In genomic region chr2:233349005-233349998, GRCh38 we compare ENCODE assay signal across 9 cellular contexts. TPM values are rescaled to one million over a fixed set of nuclear protein-coding genes. Genes with fewer than 3 reads are reported as not detected.
A peak's percentile ranks its signal among the peaks of the same experiment; 100 is the strongest.
DNase-seq lines count a peak whose midpoint lies in the region; ATAC-seq and TF ChIP-seq lines count a peak whose summit lies in the region.
"Had no signal": no experiment of that assay in that cellular context is flagged by ENCODE, and none has a peak within 500 bp of the region (broad histone marks: within the 10 kb centered on the region; RNA-seq: fewer than 3 reads in every experiment).

No MANE protein-coding gene starts in this region.

- peaks cover 6% of the 10 kb centered on the region for H3K36me3 Mint-ChIP-seq in stimulated activated effector memory CD8-positive, alpha-beta T cell treated with anti-CD3 and anti-CD28 coated beads, Interleukin-12 subunit alpha, Interleukin-12 subunit beta, amount 100 ng/mL, for 72 hours

- ATAC-seq in GM18498 (IDR thresholded peaks at IDR 0.05; ENCODE audit: unreplicated experiment), result peak; percentile 63
- peak; percentile 46 for ATAC-seq in GM21717 (IDR thresholded peaks at IDR 0.05; ENCODE audit: unreplicated experiment)
- no peak for ATAC-seq in stimulated activated effector memory CD8-positive, alpha-beta T cell treated with anti-CD3 and anti-CD28 coated beads, Interleukin-12 subunit alpha, Interleukin-12 subunit beta, amount 100 ng/mL, for 72 hours

- in situ Hi-C loops in brain microvascular endothelial cell (cut with HindIII; ENCODE audit: low pct_ligation_motif_present, low sequenced_read_pairs), result no loop called here

- no peak overlapping the region for H3K4me3 Mint-ChIP-seq in stimulated activated effector memory CD8-positive, alpha-beta T cell treated with anti-CD3 and anti-CD28 coated beads, Interleukin-12 subunit alpha, Interleukin-12 subunit beta, amount 100 ng/mL, for 72 hours
- H3K4me3 Mint-ChIP-seq: central memory CD8-positive, alpha-beta T cell had no signal

- no peaks in the 10 kb centered on the region for H3K9me3 Mint-ChIP-seq in stimulated activated effector memory CD8-positive, alpha-beta T cell treated with anti-CD3 and anti-CD28 coated beads, Interleukin-12 subunit alpha, Interleukin-12 subunit beta, amount 100 ng/mL, for 72 hours
- H3K9me3 Mint-ChIP-seq: central memory CD8-positive, alpha-beta T cell had no signal

- H3K4me1 Mint-ChIP-seq in stimulated activated effector memory CD8-positive, alpha-beta T cell treated with anti-CD3 and anti-CD28 coated beads, Interleukin-12 subunit alpha, Interleukin-12 subunit beta, amount 100 ng/mL, for 72 hours, result peaks cover 32% of the 10 kb centered on the region

- H3K27me3 ChIP-seq in layer of hippocampus (ENCODE audit: control insufficient read depth, insufficient read depth, low read length), result no peaks in the 10 kb centered on the region
- H3K27me3 ChIP-seq in brain microvascular endothelial cell (replicated peaks), result no peaks in the 10 kb centered on the region

- H3K4me3 ChIP-seq in brain microvascular endothelial cell (ENCODE audit: low read depth, low read length), result no peak overlapping the region

- TF ChIP-seq CTCF in brain microvascular endothelial cell (IDR thresholded peaks at IDR 0.05; ENCODE audit: low read depth, low read length, missing control alignments), result no peak

- no peak overlapping the region for H3K27ac Mint-ChIP-seq in stimulated activated effector memory CD8-positive, alpha-beta T cell treated with anti-CD3 and anti-CD28 coated beads, Interleukin-12 subunit alpha, Interleukin-12 subunit beta, amount 100 ng/mL, for 72 hours

- DNase-seq in NOMO-1 treated with DMSO at 0.1 percent for 48 hours (lab: John Stamatoyannopoulos, UW; ENCODE audit: unreplicated experiment) (peak; percentile 70), brain microvascular endothelial cell (no peak), NCI-H524 treated with DMSO at 0.1 percent for 48 hours (lab: John Stamatoyannopoulos, UW) (no peak), H4 (ENCODE audit: low spot score) (no peak)
- no peak for DNase-seq in stimulated activated effector memory CD8-positive, alpha-beta T cell treated with anti-CD3 and anti-CD28 coated beads, Interleukin-12 subunit alpha, Interleukin-12 subunit beta, amount 100 ng/mL, for 72 hours (ENCODE audit: low spot score in 2 of 2)

- H3K27ac ChIP-seq in layer of hippocampus (ENCODE audit: low read depth, low read length), result peak overlapping the region; percentile 91
- H3K27ac ChIP-seq in brain microvascular endothelial cell, result no peak overlapping the region

- H3K36me3 ChIP-seq in brain microvascular endothelial cell (replicated peaks), result no peaks in the 10 kb centered on the region

RNA-seq across cellular contexts. Expression of gene DGKD, which starts 5.0 kb away (rescaled TPM):
- 33.4 and 34.3 TPM in 2 replicates for total RNA-seq in H4 (2014; rRNA removed; shearing (Covaris generic))

RNA-seq across cellular contexts. Expression of gene SAG, which starts 41.7 kb away (rescaled TPM):
- not detected in 2 replicates for total RNA-seq in H4 (2014; rRNA removed; shearing (Covaris generic))
